8 cellular contexts compared by ENCODE assay signal in the genomic region with DNA sequence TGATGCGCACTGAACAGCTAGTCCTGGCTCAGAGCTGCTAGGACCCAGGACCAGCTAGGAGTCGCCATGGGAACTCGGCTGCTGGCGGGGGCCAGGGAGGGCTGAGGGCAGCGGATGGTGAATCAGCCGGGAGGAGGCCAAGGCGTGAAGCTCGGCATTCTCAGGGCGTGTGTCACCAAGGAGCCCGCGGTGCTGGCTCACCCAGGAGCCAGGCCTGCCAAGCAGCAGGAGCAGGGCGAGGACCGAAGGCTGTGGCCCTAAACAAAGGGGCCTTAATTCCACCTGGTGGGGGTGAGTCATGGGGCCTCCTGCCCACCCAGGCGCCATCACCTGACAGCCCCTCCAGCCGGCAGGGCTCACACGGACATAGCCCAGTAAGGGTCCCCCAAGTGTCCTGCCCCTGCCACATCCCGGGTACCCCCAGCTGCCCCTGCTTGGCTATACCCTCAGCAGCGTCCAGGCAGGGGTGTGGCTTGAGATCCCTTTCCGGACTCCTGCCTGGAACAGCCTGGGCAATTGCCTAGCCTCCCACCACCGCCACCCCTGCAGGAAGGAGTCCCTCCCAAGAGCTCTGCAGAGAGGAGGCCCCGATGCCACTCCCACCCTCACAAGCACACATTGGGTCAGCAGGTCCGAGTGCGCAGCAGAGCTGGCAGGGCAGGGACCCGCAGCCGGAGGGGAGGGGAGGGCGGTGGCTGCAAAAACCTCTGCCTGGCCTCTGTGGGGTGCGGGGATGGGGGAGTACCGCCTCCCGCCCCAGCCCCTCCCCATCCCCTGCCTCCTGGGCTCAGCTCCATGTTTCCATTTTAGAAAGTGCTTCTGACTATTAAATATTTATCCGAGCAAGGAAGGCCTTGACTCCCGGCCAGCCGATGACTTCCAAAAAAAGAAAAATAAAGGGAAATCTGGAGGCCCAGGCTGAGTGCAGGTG. TPM values are rescaled to one million over a fixed set of nuclear protein-coding genes. Genes with fewer than 3 reads are reported as not detected.
A peak's percentile ranks its signal among the peaks of the same experiment; 100 is the strongest.
DNase-seq lines count a peak whose midpoint lies in the region; ATAC-seq, FAIRE-seq and TF ChIP-seq lines count a peak whose summit lies in the region.

No MANE protein-coding gene starts in this region.

- H3K36me3 ChIP-seq in lower lobe of right lung = no peaks in the 10 kb centered on the region

- no peaks in the 10 kb centered on the region for H3K36me3 Mint-ChIP-seq in chondrocyte (ENCODE audit: low read depth)

- TF ChIP-seq CTCF in chondrocyte (IDR thresholded peaks at IDR 0.05) (peak; percentile 4), lower lobe of right lung (IDR thresholded peaks at IDR 0.05) (no peak)

- H3K27me3 Mint-ChIP-seq in chondrocyte (ENCODE audit: low read depth) = no peaks in the 10 kb centered on the region

- peak overlapping the region; percentile 86 for H3K27ac ChIP-seq in lower lobe of right lung

- peak; percentile 44 for FAIRE-seq in urothelium cell line (lab: Jason Lieb, UNC)

- H3K27ac Mint-ChIP-seq in chondrocyte (ENCODE audit: unreplicated experiment) = peak overlapping the region; percentile 95

- peaks cover 17% of the 10 kb centered on the region for H3K27me3 ChIP-seq in lower lobe of right lung (ENCODE audit: low read depth)

- DNase-seq in NCI-H748 (lab: John Stamatoyannopoulos, UW; ENCODE audit: unreplicated experiment) (peak; percentile 36), NCI-H748 treated with DMSO at 0.1 percent for 48 hours (lab: John Stamatoyannopoulos, UW) (no peak), chondrocyte (ENCODE audit: low spot score) (peak; percentile 99), lower lobe of right lung (peak; percentile 83), urothelium cell line (ENCODE audit: low spot score) (peak; percentile 87), OCI-M1 (lab: John Stamatoyannopoulos, UW) (no peak)
- no peak for DNase-seq in NK-92 treated with Interleukin-12 subunit alpha and Interleukin-12 subunit beta, amount 100 ng/mL, for 24 hours (lab: John Stamatoyannopoulos, UW)

- H3K4me1 Mint-ChIP-seq in chondrocyte (ENCODE audit: low read depth) = peaks cover 80% of the 10 kb centered on the region

- H3K9me3 ChIP-seq in lower lobe of right lung = no peaks in the 10 kb centered on the region

- no peaks in the 10 kb centered on the region for H3K9me3 Mint-ChIP-seq in chondrocyte (ENCODE audit: low read depth)

- ATAC-seq in lower lobe of right lung = peak; percentile 71 to 79
- ATAC-seq in activated CD4-positive, CD25-positive, alpha-beta regulatory T cell treated with anti-CD3 and anti-CD28 coated beads, Interleukin-2, amount 50 U/mL, for 24 hours = no peak

- H3K4me1 ChIP-seq in lower lobe of right lung = peaks cover 83% of the 10 kb centered on the region

- intact Hi-C loops in lower lobe of right lung (cut with DNase I) = loop anchor here (10.0 kb wide), 1 partner anchor 71 kb away; no protein-coding TSS in a partner anchor

- H3K4me3 ChIP-seq in lower lobe of right lung = peak overlapping the region; percentile 24

- H3K4me3 Mint-ChIP-seq in chondrocyte (ENCODE audit: unreplicated experiment) = peak overlapping the region; percentile 31

RNA-seq across cellular contexts. Expression of a gene that starts 4.7 kb away (rescaled TPM):
- total RNA-seq in chondrocyte = 271 to 361 TPM (median 274 TPM) in 3 replicates
- 10.8 TPM for total RNA-seq in lower lobe of right lung

RNA-seq across cellular contexts. Expression of a gene that starts 12.1 kb away (rescaled TPM):
- 6.0 to 6.3 TPM (median 6.3 TPM) in 3 replicates for total RNA-seq in chondrocyte
- 10.5 TPM for total RNA-seq in lower lobe of right lung

RNA-seq across cellular contexts. Expression of a gene that starts 47.4 kb away (rescaled TPM):
- 15.6 to 18.8 TPM (median 18.0 TPM) in 3 replicates for total RNA-seq in chondrocyte
- 6.9 TPM for total RNA-seq in lower lobe of right lung

RNA-seq across cellular contexts. Expression of a gene that starts 48.8 kb away (rescaled TPM):
- total RNA-seq in chondrocyte (0.07 to 0.10 TPM in 2 of 3 replicates, not detected in the other), lower lobe of right lung (1.2 TPM)

Comparison
In these comparisons a context has a peak if more than half of its experiments do, and no peak if none do; other contexts are left out.
1. DNase-seq: peak in NCI-H748 (single experiment), chondrocyte (single experiment), lower lobe of right lung (single experiment) and urothelium cell line (single experiment); none in NCI-H748 treated with DMSO at 0.1 percent for 48 hours (single experiment), NK-92 treated with Interleukin-12 subunit alpha and Interleukin-12 subunit beta, amount 100 ng/mL, for 24 hours (single experiment) and OCI-M1 (single experiment).
2. ATAC-seq: peak in lower lobe of right lung (2 of 2); none in activated CD4-positive, CD25-positive, alpha-beta regulatory T cell treated with anti-CD3 and anti-CD28 coated beads, Interleukin-2, amount 50 U/mL, for 24 hours (0 of 2).
3. RNA of a gene that starts 4.7 kb away (total RNA-seq): 271 to 361 TPM in chondrocyte; 10.8 TPM in lower lobe of right lung (single experiment); every median in the first group is over 10 times any median in the second.